In genomic region chr14:75648066-75648838, GRCh38 we compare ENCODE assay signal across 1 cellular context.
TF ChIP-seq lines count a peak whose summit lies in the region.

No MANE protein-coding gene starts in this region.

TF ChIP-seq in HepG2, 621 proteins besides CTCF, POLR2A, EP300 and RAD21 (continued from another document and continues in another):
- TF ChIP-seq ZNF460 (CRISPR knock-in tag; IDR thresholded peaks at IDR 0.05; ENCODE audit: borderline replicate concordance) (no peak; the same call in 1 of the 2 replicates), ZSCAN21 (CRISPR knock-in tag; IDR thresholded peaks at IDR 0.05; ENCODE audit: borderline replicate concordance) (peak; percentile 91), CAMTA2 (CRISPR knock-in tag; IDR thresholded peaks at IDR 0.05; ENCODE audit: borderline replicate concordance) (no peak), ZNF264 (CRISPR knock-in tag; IDR thresholded peaks at IDR 0.05) (peak; percentile 94), PBX2 (CRISPR knock-in tag; IDR thresholded peaks at IDR 0.05) (peak; percentile 69), ZNF263 (CRISPR knock-in tag; IDR thresholded peaks at IDR 0.05) (peak; percentile 69), DDIT3 (CRISPR knock-in tag; IDR thresholded peaks at IDR 0.05) (0 out of 2 replicates have a peak, but pooled peaks have one; percentile 52), TMF1 (CRISPR knock-in tag; IDR thresholded peaks at IDR 0.05; ENCODE audit: low read depth) (no peak), MXI1 (IDR thresholded peaks at IDR 0.05; ENCODE audit: borderline replicate concordance, low read depth, low read length) (peak; percentile 84; the same call in 1 of the 3 replicates), ZNF329 (CRISPR knock-in tag; IDR thresholded peaks at IDR 0.05; ENCODE audit: low read depth) (no peak; the same call in none of the 2 replicates), ZNF24 (IDR thresholded peaks at IDR 0.05) (no peak; the same call in 1 of the 2 replicates), REPIN1 (CRISPR knock-in tag; IDR thresholded peaks at IDR 0.05; ENCODE audit: borderline replicate concordance, low read depth) (peak; percentile 91; the same call in 1 of the 2 replicates), FIP1L1 (IDR thresholded peaks at IDR 0.05; ENCODE audit: borderline replicate concordance, insufficient read depth, low read depth, low read length) (no peak), FLYWCH1 (CRISPR knock-in tag; IDR thresholded peaks at IDR 0.05) (no peak), TEAD2 (CRISPR knock-in tag; IDR thresholded peaks at IDR 0.05) (0 out of 2 replicates have a peak, but pooled peaks have one; percentile 51), MNT (IDR thresholded peaks at IDR 0.05) (peak; percentile 61), ZFP37 (CRISPR knock-in tag; IDR thresholded peaks at IDR 0.05; ENCODE audit: borderline replicate concordance) (0 out of 2 replicates have a peak, but pooled peaks have one; percentile 32), TSC22D2 (CRISPR knock-in tag; IDR thresholded peaks at IDR 0.05; ENCODE audit: borderline replicate concordance) (0 out of 2 replicates have a peak, but pooled peaks have one; percentile 41), NR0B2 (CRISPR knock-in tag; IDR thresholded peaks at IDR 0.05) (peak; percentile 62; the same call in 1 of the 2 replicates), JUNB (CRISPR knock-in tag; IDR thresholded peaks at IDR 0.05; ENCODE audit: borderline replicate concordance) (peak; percentile 78; the same call in 1 of the 2 replicates), FUBP1 (CRISPR knock-in tag; IDR thresholded peaks at IDR 0.05; ENCODE audit: borderline replicate concordance) (no peak), ZNF136 (CRISPR knock-in tag; IDR thresholded peaks at IDR 0.05; ENCODE audit: low read depth) (peak; percentile 45; the same call in 1 of the 2 replicates), MED1 (CRISPR knock-in tag; IDR thresholded peaks at IDR 0.05) (peak; percentile 98), ZNF335 (CRISPR knock-in tag; IDR thresholded peaks at IDR 0.05) (peak; percentile 70; the same call in 1 of the 2 replicates), ATAD3A (CRISPR knock-in tag; IDR thresholded peaks at IDR 0.05) (no peak), ZNF530 (CRISPR knock-in tag; IDR thresholded peaks at IDR 0.05; ENCODE audit: low read depth) (no peak), ZNF557 (CRISPR knock-in tag; IDR thresholded peaks at IDR 0.05) (peak; percentile 93), ZNF724P (CRISPR knock-in tag; IDR thresholded peaks at IDR 0.05; ENCODE audit: borderline replicate concordance) (peak; percentile 26; the same call in 1 of the 2 replicates), ZNF672 (CRISPR knock-in tag; IDR thresholded peaks at IDR 0.05) (no peak), SNAPC5 (CRISPR knock-in tag; IDR thresholded peaks at IDR 0.05; ENCODE audit: borderline replicate concordance) (peak; percentile 11; the same call in 1 of the 2 replicates), ZNF709 (CRISPR knock-in tag; IDR thresholded peaks at IDR 0.05) (no peak), GPBP1L1 (CRISPR knock-in tag; IDR thresholded peaks at IDR 0.05) (no peak), ZNF350 (CRISPR knock-in tag; IDR thresholded peaks at IDR 0.05; ENCODE audit: borderline replicate concordance, low read depth) (peak; percentile 82), ZNF230 (CRISPR knock-in tag; IDR thresholded peaks at IDR 0.05) (no peak), POGK (CRISPR knock-in tag; conservative IDR thresholded peaks at IDR 0.05) (peak; percentile 84), ZNF605 (CRISPR knock-in tag; IDR thresholded peaks at IDR 0.05) (peak; percentile 87), KDM1A (CRISPR knock-in tag; IDR thresholded peaks at IDR 0.05) (peak; percentile 79), ZNF792 (CRISPR knock-in tag; IDR thresholded peaks at IDR 0.05) (peak; percentile 95), AKAP8 (CRISPR knock-in tag; IDR thresholded peaks at IDR 0.05) (peak; percentile 81), ZBTB1 (CRISPR knock-in tag; IDR thresholded peaks at IDR 0.05; ENCODE audit: borderline replicate concordance) (no peak), ETV6 (CRISPR knock-in tag; conservative IDR thresholded peaks at IDR 0.05) (0 out of 2 replicates have a peak, but pooled peaks have one; percentile 60), HMGA1 (CRISPR knock-in tag; conservative IDR thresholded peaks at IDR 0.05) (no peak), NAIF1 (CRISPR knock-in tag; IDR thresholded peaks at IDR 0.05; ENCODE audit: borderline replicate concordance) (0 out of 2 replicates have a peak, but pooled peaks have one; percentile 43), YY1 (IDR thresholded peaks at IDR 0.05; ENCODE audit: insufficient read depth, insufficient replicate concordance, low read depth, low read length) (peak; percentile 63), ZSCAN31 (CRISPR knock-in tag; IDR thresholded peaks at IDR 0.05; ENCODE audit: low read depth) (peak; percentile 76; the same call in 1 of the 2 replicates), ZNF12 (CRISPR knock-in tag; IDR thresholded peaks at IDR 0.05) (peak; percentile 89), ZNF138 (CRISPR knock-in tag; IDR thresholded peaks at IDR 0.05; ENCODE audit: low read depth) (no peak), GATAD1 (CRISPR knock-in tag; IDR thresholded peaks at IDR 0.05) (peak; percentile 74), ZNF570 (CRISPR knock-in tag; IDR thresholded peaks at IDR 0.05; ENCODE audit: borderline replicate concordance) (no peak), RERE (CRISPR knock-in tag; IDR thresholded peaks at IDR 0.05; ENCODE audit: low read depth) (peak; percentile 94), SNRNP70 (IDR thresholded peaks at IDR 0.05; ENCODE audit: low read depth, low read length) (no peak), CCDC6 (CRISPR knock-in tag; IDR thresholded peaks at IDR 0.05) (no peak), HNRNPH1 (optimal IDR thresholded peaks at IDR 0.05; ENCODE audit: low read depth, low read length) (no peak), TEF (CRISPR knock-in tag; IDR thresholded peaks at IDR 0.05) (no peak), ZKSCAN8 (CRISPR knock-in tag; IDR thresholded peaks at IDR 0.05; ENCODE audit: borderline replicate concordance) (peak; percentile 96), RXRB (CRISPR knock-in tag; IDR thresholded peaks at IDR 0.05; ENCODE audit: borderline replicate concordance) (peak; percentile 97)
